Comparison of ENCODE assay signal across 20 cellular contexts in genomic region chr11:75717608-75718403, GRCh38. TPM values are rescaled to one million over a fixed set of nuclear protein-coding genes. Genes with fewer than 3 reads are reported as not detected.
DNase-seq lines count a peak whose midpoint lies in the region; ATAC-seq and TF ChIP-seq lines count a peak whose summit lies in the region.
"Had no signal": no experiment of that assay in that cellular context is flagged by ENCODE, and none has a peak within 500 bp of the region (broad histone marks: within the 10 kb centered on the region; RNA-seq: fewer than 3 reads in every experiment).

MOGAT2 (plus strand) TSS chr11:75717838; CDS start chr11:75717889, 51 bp downstream.

- H3K4me3 ChIP-seq in psoas muscle (no peak within 1 kb of the TSS), tibial artery (no peak within 1 kb of the TSS)

- H3K27me3 ChIP-seq in psoas muscle (ENCODE audit: insufficient read depth in 3 of 3, low read length in 2 of 3) (no peaks in the 10 kb centered on the region), tibial artery (no peaks in the 10 kb centered on the region)

- no peaks in the 10 kb centered on the region for H3K4me1 ChIP-seq in psoas muscle
- H3K4me1 ChIP-seq in tibial artery = peaks cover 0 to 18% (median 4%) of the 10 kb centered on the region in 4 donors

- ATAC-seq in left lobe of liver (peak; percentile 47), psoas muscle (peak in 3 of 4 donors; percentile 60 to 86 (median 66)), GM19023 (IDR thresholded peaks at IDR 0.05; ENCODE audit: unreplicated experiment) (no peak)
- ATAC-seq: natural killer cell had no signal

- H3K36me3 ChIP-seq in psoas muscle (ENCODE audit: insufficient read depth in 1 of 2, low read depth in 1 of 2) (no peaks in the 10 kb centered on the region), tibial artery (no peaks in the 10 kb centered on the region)

- intact Hi-C loops in psoas muscle (cut with DNase I) = no loop called here
- intact Hi-C loops in tibial artery (cut with DNase I; ENCODE audit: low total_unique reads) = loop anchor here (10.0 kb wide), 1 partner anchor 67 kb away; no protein-coding TSS in a partner anchor

- no peak for TF ChIP-seq CTCF in psoas muscle (IDR thresholded peaks at IDR 0.05)
- no peak for TF ChIP-seq CTCF in tibial artery (IDR thresholded peaks at IDR 0.05)

- H3K9me3 ChIP-seq in psoas muscle (no peaks in the 10 kb centered on the region), tibial artery (no peaks in the 10 kb centered on the region)

- DNase-seq in G401 (ENCODE audit: low spot score) (peak; percentile 9), astrocyte of the hippocampus (ENCODE audit: low read depth, low spot score) (peak; percentile 37), left lobe of liver (ENCODE audit: low spot score) (peak; percentile 82), psoas muscle (no peak), NCI-H2196 (lab: John Stamatoyannopoulos, UW; ENCODE audit: unreplicated experiment) (no peak), tibial artery (no peak)
- DNase-seq in stimulated activated naive CD4-positive, alpha-beta T cell treated with Interleukin-2 at 50 U/mL for 16 hours (lab: John Stamatoyannopoulos, UW) = no peak
- DNase-seq: activated naive CD4-positive, alpha-beta T cell; CD4-positive, CD25-positive, alpha-beta regulatory T cell; central memory CD4-positive, alpha-beta T cell; DMS153; endodermal cell; HCEC 1CT; natural killer cell; NCI-H1694 treated with DMSO at 0.1 percent for 48 hours; NCI-H2227 treated with DMSO at 0.1 percent for 48 hours; T-helper 1 cell had no signal

- H3K27ac ChIP-seq in psoas muscle (no peak within 1 kb of the TSS), tibial artery (no peak within 1 kb of the TSS)

- whole genome bisulfite sequencing in psoas muscle, 3 donors = 65 to 75% (median 68%) methylated on average over 13 of the region's 13 CpGs

- in situ Hi-C loops in G401 (cut with HindIII; ENCODE audit: low sequenced_read_pairs) = no loop called here

RNA-seq across cellular contexts. Expression of gene MOGAT2, which starts in this region (rescaled TPM):
- not detected in 2 replicates for total RNA-seq in G401 (2014; rRNA removed; shearing (Covaris generic))
- 172 TPM for total RNA-seq in left lobe of liver
- not detected for total RNA-seq in psoas muscle
- polyA plus RNA-seq in psoas muscle = under 1 TPM in 2 of 3 donors, not detected in 1; 0.04 to 0.19 TPM
- total RNA-seq: CD4-positive, CD25-positive, alpha-beta regulatory T cell; endodermal cell; lung microvascular endothelial cell; natural killer cell; progenitor cell of endocrine pancreas had no signal
- polyA plus RNA-seq: CD4-positive, CD25-positive, alpha-beta regulatory T cell had no signal

Comparison
In these comparisons a context has a peak if more than half of its experiments do, and no peak if none do; other contexts are left out.
1. RNA of gene MOGAT2 (total RNA-seq): 172 TPM in left lobe of liver (single experiment); not detected in G401 and not detected in psoas muscle; every median in the first group is over 100 times any median in the second.
2. Peak in DNase-seq in G401; RNA of the gene not detected or under 1 TPM.
3. Peak in ATAC-seq in psoas muscle; RNA of the gene not detected or under 1 TPM.
4. DNase-seq: peak in astrocyte of the hippocampus (single experiment) and left lobe of liver (single experiment); none in psoas muscle (0 of 2), NCI-H2196 (single experiment), stimulated activated naive CD4-positive, alpha-beta T cell treated with Interleukin-2 at 50 U/mL for 16 hours (single experiment) and tibial artery (0 of 2).